9 cellular contexts compared by ENCODE assay signal in the genomic region with DNA sequence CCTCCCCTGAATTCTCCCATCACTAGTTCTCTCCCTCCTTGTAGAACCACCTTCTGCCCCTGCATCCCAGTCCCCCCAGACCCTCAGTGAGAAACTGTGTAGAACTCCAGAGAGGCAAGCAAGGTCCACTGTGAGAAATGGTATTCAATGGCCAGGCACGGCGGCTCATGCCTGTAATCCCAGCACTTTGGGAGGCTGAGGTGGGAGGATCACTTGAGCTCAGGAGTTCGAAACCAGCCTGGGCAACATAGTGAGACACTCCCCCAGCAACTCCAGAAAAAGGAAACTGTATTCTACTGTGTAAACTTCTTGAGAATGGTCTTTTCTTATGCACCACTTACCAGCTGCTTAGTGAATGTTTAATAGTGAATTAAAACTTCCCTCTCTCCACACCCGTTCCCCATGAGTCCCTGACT. TPM values are rescaled to one million over a fixed set of nuclear protein-coding genes. Genes with fewer than 3 reads are reported as not detected.
DNase-seq lines count a peak whose midpoint lies in the region; ATAC-seq and TF ChIP-seq lines count a peak whose summit lies in the region.
"Had no signal": no experiment of that assay in that cellular context is flagged by ENCODE, and none has a peak within 500 bp of the region (broad histone marks: within the 10 kb centered on the region; RNA-seq: fewer than 3 reads in every experiment).

No MANE protein-coding gene starts in this region.

- H3K9me3 Mint-ChIP-seq in activated B cell treated with CpG ODN at 0.5 μM for 24 hours (peaks cover 4% of the 10 kb centered on the region), neural progenitor cell (peaks cover 18% of the 10 kb centered on the region)

- H4K20me1 ChIP-seq in BLaER1 treated with 17β-estradiol and CSF1 and Interleukin-3, amounts not matched to agents 10 nM and 100 nM: no peaks in the 10 kb centered on the region
- no peaks in the 10 kb centered on the region for H4K20me1 ChIP-seq in neural progenitor cell (ENCODE audit: low read depth)

- H2AFZ ChIP-seq in neural progenitor cell (replicated peaks): no peak overlapping the region

- H3K4me3 Mint-ChIP-seq in activated B cell treated with CpG ODN at 0.5 μM for 24 hours (peak overlapping the region; percentile 79), neural progenitor cell (no peak overlapping the region)

- peak overlapping the region in 1 of 10 experiments; percentile 31; a peak in 2 of 20 replicates for H3K4me3 ChIP-seq in BLaER1 treated with 17β-estradiol and CSF1 and Interleukin-3, amounts not matched to agents 10 nM and 100 nM
- H3K4me3 ChIP-seq in neural progenitor cell (no peak overlapping the region), HAP-1 (no peak overlapping the region)
- H3K4me3 ChIP-seq: dorsolateral prefrontal cortex had no signal

- H3K9me3 ChIP-seq in BLaER1 treated with 17β-estradiol and CSF1 and Interleukin-3, amounts not matched to agents 10 nM and 100 nM (replicated peaks in 1 of 11): peaks cover 13 to 29% (median 17%) of the 10 kb centered on the region in 11 experiments
- H3K9me3 ChIP-seq in neural progenitor cell (ENCODE audit: low read depth) (no peaks in the 10 kb centered on the region), HAP-1 (no peaks in the 10 kb centered on the region)

- H3K36me3 Mint-ChIP-seq in activated B cell treated with CpG ODN at 0.5 μM for 24 hours (ENCODE audit: low read depth) (peaks cover 6% of the 10 kb centered on the region), neural progenitor cell (no peaks in the 10 kb centered on the region)

- H3K9ac ChIP-seq in BLaER1 treated with 17β-estradiol and CSF1 and Interleukin-3, amounts not matched to agents 10 nM and 100 nM: peak overlapping the region in 5 of 11 experiments; percentile 37 to 65 (median 58); a peak in 9 of 22 replicates
- no peak overlapping the region for H3K9ac ChIP-seq in neural progenitor cell

- ATAC-seq in GM19043 (IDR thresholded peaks at IDR 0.05; ENCODE audit: low read depth, unreplicated experiment) (peak; percentile 7), HG02981 (IDR thresholded peaks at IDR 0.05; ENCODE audit: unreplicated experiment) (peak; percentile 4), activated B cell treated with CpG ODN at 0.5 μM for 24 hours (ENCODE audit: low read depth) (peak; percentile 12)

- H3K27me3 Mint-ChIP-seq in activated B cell treated with CpG ODN at 0.5 μM for 24 hours (no peaks in the 10 kb centered on the region), neural progenitor cell (ENCODE audit: insufficient read depth, low read depth) (peaks cover 3% of the 10 kb centered on the region)

- H3K27me3 ChIP-seq in BLaER1 treated with 17β-estradiol and CSF1 and Interleukin-3, amounts not matched to agents 10 nM and 100 nM: no peaks in the 10 kb centered on the region
- H3K27me3 ChIP-seq in neural progenitor cell (no peaks in the 10 kb centered on the region), HAP-1 (ENCODE audit: low read depth) (no peaks in the 10 kb centered on the region; the same call in 1 of the 2 replicates)

- in situ Hi-C loops in HAP-1 (cut with MboI; ENCODE audit: low sequenced_read_pairs): no loop called here

- H3K36me3 ChIP-seq in BLaER1 treated with 17β-estradiol and CSF1 and Interleukin-3, amounts not matched to agents 10 nM and 100 nM: no peaks in the 10 kb centered on the region; a peak in 1 of 22 replicates
- H3K36me3 ChIP-seq in neural progenitor cell (no peaks in the 10 kb centered on the region), HAP-1 (replicated peaks) (no peaks in the 10 kb centered on the region)

- CTCF ChIA-PET in activated B cell treated with CpG ODN at 0.5 μM for 24 hours (lab: Charles Lee): interaction anchor here (1.3 to 3.8 kb wide), 8 partner anchors 9 to 43 kb away, joined by 4 to 40 read pairs (median 12); partner anchors contain the start of gene CD83

- no peaks in the 10 kb centered on the region for H3F3A ChIP-seq in neural progenitor cell (ENCODE audit: low read depth)

- H3K4me1 ChIP-seq in BLaER1 treated with 17β-estradiol and CSF1 and Interleukin-3, amounts not matched to agents 10 nM and 100 nM: peaks cover 21 to 35% (median 27%) of the 10 kb centered on the region in 10 experiments
- no peaks in the 10 kb centered on the region for H3K4me1 ChIP-seq in neural progenitor cell
- no peaks in the 10 kb centered on the region for H3K4me1 ChIP-seq in HAP-1

- TF ChIP-seq CTCF in activated B cell treated with CpG ODN at 0.5 μM for 24 hours (IDR thresholded peaks at IDR 0.05) (no peak), neural progenitor cell (IDR thresholded peaks at IDR 0.05) (no peak)

- DNase-seq in activated B cell treated with CpG ODN at 0.5 μM for 24 hours (no peak), NCI-H1436 (lab: John Stamatoyannopoulos, UW) (no peak), neural progenitor cell (ENCODE audit: low spot score) (no peak), HAP-1 (ENCODE audit: low spot score in 2 of 2) (no peak)
- no peak for DNase-seq in central memory CD4-positive, alpha-beta T cell
- DNase-seq: dorsolateral prefrontal cortex had no signal

- H3K79me2 ChIP-seq in neural progenitor cell (ENCODE audit: low read depth): no peaks in the 10 kb centered on the region

- peaks cover 68% of the 10 kb centered on the region for H3K4me1 Mint-ChIP-seq in activated B cell treated with CpG ODN at 0.5 μM for 24 hours
- H3K4me1 Mint-ChIP-seq in neural progenitor cell: peaks cover 3% of the 10 kb centered on the region

- H3K27ac ChIP-seq in BLaER1 treated with 17β-estradiol and CSF1 and Interleukin-3, amounts not matched to agents 10 nM and 100 nM: peak overlapping the region in 9 of 11 experiments; percentile 32 to 73 (median 61); a peak in 14 of 22 replicates
- H3K27ac ChIP-seq in neural progenitor cell: no peak overlapping the region

- H3K4me2 ChIP-seq in BLaER1 treated with 17β-estradiol and CSF1 and Interleukin-3, amounts not matched to agents 10 nM and 100 nM: peak overlapping the region; percentile 65 to 87 (median 76)
- H3K4me2 ChIP-seq in neural progenitor cell: no peak overlapping the region

- H3K27ac Mint-ChIP-seq in activated B cell treated with CpG ODN at 0.5 μM for 24 hours: peak overlapping the region; percentile 97
- H3K27ac Mint-ChIP-seq in neural progenitor cell: no peak overlapping the region

- intact Hi-C loops in activated B cell treated with CpG ODN at 0.5 μM for 24 hours (cut with micrococcal nuclease): loop anchor here (1.0 to 2.0 kb wide), 3 partner anchors 8 to 34 kb away; partner anchors contain the start of gene CD83

- POLR2A ChIA-PET in activated B cell treated with CpG ODN at 0.5 μM for 24 hours (lab: Charles Lee): interaction anchor here (0.6 to 10.5 kb wide), 16 partner anchors 9 to 1139 kb away, joined by 3 to 747 read pairs (median 10); partner anchors contain the start of genes CD83 and MCUR1

RNA-seq across cellular contexts. Expression of gene CD83, which starts 8.2 kb away (rescaled TPM):
- total RNA-seq in activated B cell treated with CpG ODN at 0.5 μM for 24 hours: 483 and 492 TPM in 2 replicates
- 0.80 and 1.5 TPM in 2 replicates for total RNA-seq in neural progenitor cell (ENCODE audit: low replicate concordance)

Comparison
In these comparisons a context has a peak if more than half of its experiments do, and no peak if none do; other contexts are left out.
1. RNA of gene CD83, which starts 8.2 kb away (total RNA-seq): 483 to 492 TPM in activated B cell treated with CpG ODN at 0.5 μM for 24 hours; 0.80 to 1.5 TPM in neural progenitor cell; every median in the first group is over 100 times any median in the second.
2. Peak in every context shown above with its lines, with median percentiles within 50 percentile points of each other: ATAC-seq.